ENCODE assay signal across 29 cellular contexts in genomic region chr2:165237056-165237455, GRCh38. TPM values are rescaled to one million over a fixed set of nuclear protein-coding genes. Genes with fewer than 3 reads are reported as not detected.
"Had no signal": no experiment of that assay in that cellular context is flagged by ENCODE, and none has a peak within 500 bp of the region (broad histone marks: within the 10 kb centered on the region; RNA-seq: fewer than 3 reads in every experiment).

No MANE protein-coding gene starts in this region.

- DNase-seq: activated effector memory CD4-positive, alpha-beta T cell treated with anti-CD3 and anti-CD28 coated beads, Interleukin-2, amount 50 U/mL, for 16 hours; activated effector memory CD4-positive, alpha-beta T cell treated with Interleukin-2 at 50 U/mL for 16 hours; activated gamma-delta T cell; activated gamma-delta T cell treated with Interleukin-2 at 50 U/mL for 16 hours; activated naive CD4-positive, alpha-beta T cell; activated naive CD4-positive, alpha-beta T cell treated with anti-CD3 and anti-CD28 coated beads for 36 hours; activated naive CD4-positive, alpha-beta T cell treated with anti-CD3 and anti-CD28 coated beads, Interleukin-2, amount 10 ng/mL, durations not matched to agents 7 days and 5 days; activated naive CD4-positive, alpha-beta T cell treated with Interleukin-2 at 50 U/mL for 16 hours; activated naive CD8-positive, alpha-beta T cell treated with anti-CD3 and anti-CD28 coated beads for 36 hours; activated naive CD8-positive, alpha-beta T cell treated with anti-CD3 and anti-CD28 coated beads, Interleukin-2, amount 10 ng/mL, durations not matched to agents 7 days and 5 days; activated naive CD8-positive, alpha-beta T cell treated with anti-CD3 and anti-CD28 coated beads, Interleukin-2, amount 50 U/mL, for 24 hours; activated T-cell treated with anti-CD3 and anti-CD28 coated beads, Interleukin-2, amount 50 U/mL, for 1 hour; activated T-cell treated with anti-CD3 and anti-CD28 coated beads, Interleukin-2, amount 50 U/mL, for 24 hours; activated T-cell treated with anti-CD3 and anti-CD28 coated beads, Interleukin-2, amount 50 U/mL, for 4 hours; activated T-cell treated with anti-CD3 and anti-CD28 coated beads, Interleukin-2, amount 50 U/mL, for 48 hours; activated T-cell treated with anti-CD3 and anti-CD28 coated beads, Interleukin-2, amount 50 U/mL, for 72 hours; adrenal gland; amniotic stem cell; amygdala; anterior cingulate cortex; aorta; body of pancreas; brain microvascular endothelial cell; caudate nucleus; central memory CD4-positive, alpha-beta T cell; cerebellar nuclear complex had no signal

- H3K36me3 ChIP-seq: adrenal gland, ascending aorta, brain microvascular endothelial cell, breast epithelium, cardiac muscle cell had no signal

- H3K4me3 ChIP-seq: adrenal gland, ascending aorta, body of pancreas, breast epithelium, cardiac muscle cell had no signal

- H3K4me1 ChIP-seq: adrenal gland, ascending aorta, body of pancreas, breast epithelium had no signal

- H3K27ac ChIP-seq: adrenal gland, ascending aorta, body of pancreas, brain microvascular endothelial cell, breast epithelium, cardiac muscle cell had no signal

- H3K27me3 ChIP-seq: adrenal gland, ascending aorta, body of pancreas, brain microvascular endothelial cell, breast epithelium, cardiac muscle cell had no signal

- H3K9me3 ChIP-seq: adrenal gland, ascending aorta, body of pancreas, breast epithelium had no signal

RNA-seq across cellular contexts. Expression of gene SCN2A, which starts 2.2 kb away (rescaled TPM):
- polyA plus RNA-seq: cardiac muscle cell had no signal

RNA-seq across cellular contexts. Expression of gene SCN3A, which starts 33.2 kb away (rescaled TPM):
- polyA plus RNA-seq: cardiac muscle cell had no signal
